1 cellular context compared by ENCODE assay signal in the genomic region with DNA sequence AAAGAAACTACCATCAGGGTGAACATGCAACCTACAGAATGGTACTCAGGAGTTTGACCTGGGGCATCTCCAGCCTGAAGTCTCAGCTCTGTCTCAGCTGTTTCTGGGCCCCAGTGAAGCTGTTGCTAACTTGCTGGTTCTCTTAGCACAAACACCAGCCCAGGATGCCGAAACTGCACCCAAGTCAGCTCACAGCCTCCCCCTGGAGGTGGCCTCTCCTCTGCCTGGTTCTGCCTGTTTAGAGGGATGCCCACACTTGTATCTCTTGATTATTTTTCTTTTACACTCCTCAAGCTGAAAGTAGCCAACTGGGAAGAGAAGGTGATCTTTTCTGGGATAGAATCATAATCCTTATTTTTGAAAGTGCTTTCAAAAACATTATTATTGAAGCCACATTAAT.
TF ChIP-seq lines count a peak whose summit lies in the region.

No MANE protein-coding gene starts in this region.

TF ChIP-seq in WTC11, 78 proteins besides CTCF, POLR2A, EP300 and RAD21 (continued from another document):
- no peak for TF ChIP-seq PREB (CRISPR knock-in tag; IDR thresholded peaks at IDR 0.05; ENCODE audit: borderline replicate concordance)
- TF ChIP-seq FOXP1 (CRISPR knock-in tag; IDR thresholded peaks at IDR 0.05; ENCODE audit: borderline replicate concordance) = no peak
- no peak for TF ChIP-seq ZNF671 (CRISPR knock-in tag; IDR thresholded peaks at IDR 0.05)
- TF ChIP-seq AFF4 (CRISPR knock-in tag; IDR thresholded peaks at IDR 0.05; ENCODE audit: borderline replicate concordance) = no peak
- no peak for TF ChIP-seq KAT7 (CRISPR knock-in tag; IDR thresholded peaks at IDR 0.05; ENCODE audit: borderline replicate concordance)
- TF ChIP-seq, protein P1, sequence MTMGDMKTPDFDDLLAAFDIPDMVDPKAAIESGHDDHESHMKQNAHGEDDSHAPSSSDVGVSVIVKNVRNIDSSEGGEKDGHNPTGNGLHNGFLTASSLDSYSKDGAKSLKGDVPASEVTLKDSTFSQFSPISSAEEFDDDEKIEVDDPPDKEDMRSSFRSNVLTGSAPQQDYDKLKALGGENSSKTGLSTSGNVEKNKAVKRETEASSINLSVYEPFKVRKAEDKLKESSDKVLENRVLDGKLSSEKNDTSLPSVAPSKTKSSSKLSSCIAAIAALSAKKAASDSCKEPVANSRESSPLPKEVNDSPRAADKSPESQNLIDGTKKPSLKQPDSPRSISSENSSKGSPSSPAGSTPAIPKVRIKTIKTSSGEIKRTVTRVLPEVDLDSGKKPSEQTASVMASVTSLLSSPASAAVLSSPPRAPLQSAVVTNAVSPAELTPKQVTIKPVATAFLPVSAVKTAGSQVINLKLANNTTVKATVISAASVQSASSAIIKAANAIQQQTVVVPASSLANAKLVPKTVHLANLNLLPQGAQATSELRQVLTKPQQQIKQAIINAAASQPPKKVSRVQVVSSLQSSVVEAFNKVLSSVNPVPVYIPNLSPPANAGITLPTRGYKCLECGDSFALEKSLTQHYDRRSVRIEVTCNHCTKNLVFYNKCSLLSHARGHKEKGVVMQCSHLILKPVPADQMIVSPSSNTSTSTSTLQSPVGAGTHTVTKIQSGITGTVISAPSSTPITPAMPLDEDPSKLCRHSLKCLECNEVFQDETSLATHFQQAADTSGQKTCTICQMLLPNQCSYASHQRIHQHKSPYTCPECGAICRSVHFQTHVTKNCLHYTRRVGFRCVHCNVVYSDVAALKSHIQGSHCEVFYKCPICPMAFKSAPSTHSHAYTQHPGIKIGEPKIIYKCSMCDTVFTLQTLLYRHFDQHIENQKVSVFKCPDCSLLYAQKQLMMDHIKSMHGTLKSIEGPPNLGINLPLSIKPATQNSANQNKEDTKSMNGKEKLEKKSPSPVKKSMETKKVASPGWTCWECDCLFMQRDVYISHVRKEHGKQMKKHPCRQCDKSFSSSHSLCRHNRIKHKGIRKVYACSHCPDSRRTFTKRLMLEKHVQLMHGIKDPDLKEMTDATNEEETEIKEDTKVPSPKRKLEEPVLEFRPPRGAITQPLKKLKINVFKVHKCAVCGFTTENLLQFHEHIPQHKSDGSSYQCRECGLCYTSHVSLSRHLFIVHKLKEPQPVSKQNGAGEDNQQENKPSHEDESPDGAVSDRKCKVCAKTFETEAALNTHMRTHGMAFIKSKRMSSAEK (CRISPR knock-in tag; IDR thresholded peaks at IDR 0.05; ENCODE audit: borderline replicate concordance) = no peak
- TF ChIP-seq, protein P2, sequence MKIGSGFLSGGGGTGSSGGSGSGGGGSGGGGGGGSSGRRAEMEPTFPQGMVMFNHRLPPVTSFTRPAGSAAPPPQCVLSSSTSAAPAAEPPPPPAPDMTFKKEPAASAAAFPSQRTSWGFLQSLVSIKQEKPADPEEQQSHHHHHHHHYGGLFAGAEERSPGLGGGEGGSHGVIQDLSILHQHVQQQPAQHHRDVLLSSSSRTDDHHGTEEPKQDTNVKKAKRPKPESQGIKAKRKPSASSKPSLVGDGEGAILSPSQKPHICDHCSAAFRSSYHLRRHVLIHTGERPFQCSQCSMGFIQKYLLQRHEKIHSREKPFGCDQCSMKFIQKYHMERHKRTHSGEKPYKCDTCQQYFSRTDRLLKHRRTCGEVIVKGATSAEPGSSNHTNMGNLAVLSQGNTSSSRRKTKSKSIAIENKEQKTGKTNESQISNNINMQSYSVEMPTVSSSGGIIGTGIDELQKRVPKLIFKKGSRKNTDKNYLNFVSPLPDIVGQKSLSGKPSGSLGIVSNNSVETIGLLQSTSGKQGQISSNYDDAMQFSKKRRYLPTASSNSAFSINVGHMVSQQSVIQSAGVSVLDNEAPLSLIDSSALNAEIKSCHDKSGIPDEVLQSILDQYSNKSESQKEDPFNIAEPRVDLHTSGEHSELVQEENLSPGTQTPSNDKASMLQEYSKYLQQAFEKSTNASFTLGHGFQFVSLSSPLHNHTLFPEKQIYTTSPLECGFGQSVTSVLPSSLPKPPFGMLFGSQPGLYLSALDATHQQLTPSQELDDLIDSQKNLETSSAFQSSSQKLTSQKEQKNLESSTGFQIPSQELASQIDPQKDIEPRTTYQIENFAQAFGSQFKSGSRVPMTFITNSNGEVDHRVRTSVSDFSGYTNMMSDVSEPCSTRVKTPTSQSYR (CRISPR knock-in tag; IDR thresholded peaks at IDR 0.05) = no peak
- no peak for TF ChIP-seq E2F1 (CRISPR knock-in tag; IDR thresholded peaks at IDR 0.05)
TF ChIP-seq in WTC11: peak in this region for 0.
